19 cellular contexts compared by ENCODE assay signal in genomic region chr3:55269096-55269495, GRCh38.
DNase-seq lines count a peak whose midpoint lies in the region; ATAC-seq, FAIRE-seq and TF ChIP-seq lines count a peak whose summit lies in the region.
"Had no signal": no experiment of that assay in that cellular context is flagged by ENCODE, and none has a peak within 500 bp of the region (broad histone marks: within the 10 kb centered on the region; RNA-seq: fewer than 3 reads in every experiment).

No MANE protein-coding gene starts in this region.

- no peak overlapping the region for H2AK5ac ChIP-seq in mesenchymal stem cell (ENCODE audit: low read length, severe bottlenecking)

- H3K27ac Mint-ChIP-seq in astrocyte (ENCODE audit: unreplicated experiment): no peak overlapping the region
- H3K27ac Mint-ChIP-seq: CD4-positive, alpha-beta memory T cell had no signal

- no peak overlapping the region for H3K9ac ChIP-seq in astrocyte (ENCODE audit: low read length)
- no peak overlapping the region for H3K9ac ChIP-seq in mesenchymal stem cell (ENCODE audit: low read length)

- no peak overlapping the region for H3K4ac ChIP-seq in mesenchymal stem cell (ENCODE audit: low read depth in 1 of 2, low read length in 2 of 2)

- no peaks in the 10 kb centered on the region for H3K9me3 ChIP-seq in astrocyte (ENCODE audit: insufficient read depth, low read depth, low read length)
- no peaks in the 10 kb centered on the region for H3K9me3 ChIP-seq in mesenchymal stem cell (ENCODE audit: control insufficient read depth, low read length)

- ATAC-seq in HG03025 (IDR thresholded peaks at IDR 0.05; ENCODE audit: low FRiP score, unreplicated experiment): no peak
- no peak for ATAC-seq in GM21529 (IDR thresholded peaks at IDR 0.05; ENCODE audit: unreplicated experiment)
- ATAC-seq: HCT116 had no signal

- no peak overlapping the region for H3K4me3 Mint-ChIP-seq in astrocyte (ENCODE audit: unreplicated experiment)
- H3K4me3 Mint-ChIP-seq: CD4-positive, alpha-beta memory T cell had no signal

- H3K27ac ChIP-seq in astrocyte (ENCODE audit: low read depth, low read length): no peak overlapping the region
- no peak overlapping the region for H3K27ac ChIP-seq in mesenchymal stem cell (ENCODE audit: low read length, poor library complexity, severe bottlenecking)

- H2AFZ ChIP-seq in astrocyte (ENCODE audit: low read depth, low read length) (no peak overlapping the region), mesenchymal stem cell (ENCODE audit: low read depth, low read length) (no peak overlapping the region)

- H3K23ac ChIP-seq in mesenchymal stem cell (ENCODE audit: low read length in 2 of 2): no peak overlapping the region

- peaks cover 9% of the 10 kb centered on the region for H3K4me1 ChIP-seq in astrocyte (ENCODE audit: insufficient read depth, low read length)
- H3K4me1 ChIP-seq in mesenchymal stem cell (ENCODE audit: control insufficient read depth, insufficient read depth, low read depth, low read length): peaks cover 7% of the 10 kb centered on the region

- H4K20me1 ChIP-seq in astrocyte (ENCODE audit: insufficient read depth, low read length): no peaks in the 10 kb centered on the region

- 74% methylated on average over 3 of the region's 4 CpGs for WGBS in mesenchymal stem cell

- no peaks in the 10 kb centered on the region for H3K9me3 Mint-ChIP-seq in astrocyte (ENCODE audit: unreplicated experiment)

- no peak overlapping the region for H4K8ac ChIP-seq in mesenchymal stem cell (ENCODE audit: low read length)

- no peak overlapping the region for H2BK5ac ChIP-seq in mesenchymal stem cell (ENCODE audit: low read depth, low read length, poor library complexity, severe bottlenecking)

- no peaks in the 10 kb centered on the region for H3K27me3 Mint-ChIP-seq in astrocyte (ENCODE audit: low read depth, unreplicated experiment)

- no peak overlapping the region for H2BK15ac ChIP-seq in mesenchymal stem cell (ENCODE audit: low read depth, poor library complexity, severe bottlenecking)

- no peak overlapping the region for H2BK120ac ChIP-seq in mesenchymal stem cell (ENCODE audit: low read depth, low read length)

- H4K91ac ChIP-seq in mesenchymal stem cell (ENCODE audit: low read length): no peak overlapping the region

- H3K4me3 ChIP-seq in astrocyte (ENCODE audit: insufficient read depth, low read depth, low read length) (no peak overlapping the region), mesenchymal stem cell (ENCODE audit: insufficient read depth in 1 of 2, low read depth in 1 of 2, low read length in 2 of 2) (no peak overlapping the region)

- no peak for TF ChIP-seq CTCF in astrocyte (IDR thresholded peaks at IDR 0.05; ENCODE audit: insufficient read depth, low read depth, low read length)

- H3K36me3 ChIP-seq in astrocyte (ENCODE audit: insufficient read depth, low read length): no peaks in the 10 kb centered on the region
- H3K36me3 ChIP-seq in mesenchymal stem cell (ENCODE audit: control insufficient read depth in 1 of 2, insufficient read depth in 2 of 2, low read depth in 1 of 2, low read length in 2 of 2): no peaks in the 10 kb centered on the region

- H2BK12ac ChIP-seq in mesenchymal stem cell (ENCODE audit: low read length in 2 of 2): peak overlapping the region in 1 of 2 experiments; percentile 16

- H3K4me1 Mint-ChIP-seq in astrocyte (ENCODE audit: low read depth, unreplicated experiment): peaks cover 25% of the 10 kb centered on the region
- H3K4me1 Mint-ChIP-seq: CD4-positive, alpha-beta memory T cell had no signal

- H3K4me2 ChIP-seq in astrocyte (ENCODE audit: low read length): no peak overlapping the region
- no peak overlapping the region for H3K4me2 ChIP-seq in mesenchymal stem cell (ENCODE audit: low read length, poor library complexity, severe bottlenecking)

- peak; percentile 47 for FAIRE-seq in astrocyte (lab: Jason Lieb, UNC)
- FAIRE-seq: GM12891, GM18507, H1 had no signal

- no peak overlapping the region for H3K18ac ChIP-seq in mesenchymal stem cell (ENCODE audit: low read depth in 1 of 2, low read length in 2 of 2)

- H3K79me1 ChIP-seq in mesenchymal stem cell (replicated peaks; ENCODE audit: low read length, poor library complexity, severe bottlenecking): no peaks in the 10 kb centered on the region

- no peak overlapping the region for H3K14ac ChIP-seq in mesenchymal stem cell (ENCODE audit: low read length in 2 of 2)

- no peaks in the 10 kb centered on the region for H3K27me3 ChIP-seq in astrocyte (ENCODE audit: insufficient read depth, low read length)
- H3K27me3 ChIP-seq in mesenchymal stem cell (ENCODE audit: control insufficient read depth in 1 of 2, insufficient read depth in 1 of 2, low read length in 2 of 2): no peaks in the 10 kb centered on the region

- DNase-seq in HCEC 1CT (peak; percentile 24), RPMI7951 (ENCODE audit: low read depth) (peak; percentile 40), astrocyte (ENCODE audit: low read depth) (no peak), mesenchymal stem cell (peak; percentile 22)
- no peak for DNase-seq in effector CD8-positive, alpha-beta T cell (lab: John Stamatoyannopoulos, UW)
- DNase-seq: C1 segment of cervical spinal cord; Calu3; CD4-positive, alpha-beta memory T cell; COR-L47; DMS53; DMS79 treated with DMSO at 0.1 percent for 48 hours; GF-D8; H7 had no signal

- H3K36me3 Mint-ChIP-seq in astrocyte (ENCODE audit: low read depth, unreplicated experiment): no peaks in the 10 kb centered on the region
- H3K36me3 Mint-ChIP-seq: CD4-positive, alpha-beta memory T cell had no signal

- no peaks in the 10 kb centered on the region for H3K79me2 ChIP-seq in astrocyte (ENCODE audit: insufficient read depth, low read length)

Comparison
In these comparisons a context has a peak if more than half of its experiments do, and no peak if none do; other contexts are left out.
1. DNase-seq: peak in HCEC 1CT (single experiment), RPMI7951 (single experiment) and mesenchymal stem cell (single experiment); none in astrocyte (single experiment) and effector CD8-positive, alpha-beta T cell (single experiment).